Comparison of ENCODE assay signal across 8 cellular contexts in genomic region chr3:53045784-53046170, GRCh38. TPM values are rescaled to one million over a fixed set of nuclear protein-coding genes. Genes with fewer than 3 reads are reported as not detected.
DNase-seq lines count a peak whose midpoint lies in the region; ATAC-seq and TF ChIP-seq lines count a peak whose summit lies in the region.

Gene SFMBT1, minus strand, starts transcription at chr3:53046073. Its CDS starts 76,945 bp downstream, at chr3:52969128.

- H3K27me3 ChIP-seq in esophagus muscularis mucosa, result no peaks in the 10 kb centered on the region

- peaks cover 6 to 33% (median 27%) of the 10 kb centered on the region in 4 donors for H3K4me1 ChIP-seq in esophagus muscularis mucosa

- intact Hi-C loops in esophagus muscularis mucosa (cut with DNase I), result no loop called here

- peak within 1 kb of the TSS; percentile 92 to 97 (median 94) for H3K4me3 ChIP-seq in esophagus muscularis mucosa

- ATAC-seq in GM18498 (IDR thresholded peaks at IDR 0.05; ENCODE audit: unreplicated experiment), result peak; percentile 61
- ATAC-seq in HG02981 (IDR thresholded peaks at IDR 0.05; ENCODE audit: unreplicated experiment), result peak; percentile 49

- WGBS in esophagus muscularis mucosa, result 0% methylated on average over 12 of the region's 58 CpGs

- TF ChIP-seq CTCF in 22Rv1 (IDR thresholded peaks at IDR 0.05) (no peak), esophagus muscularis mucosa (IDR thresholded peaks at IDR 0.05) (no peak)

- TF ChIP-seq POLR2A in esophagus muscularis mucosa (IDR thresholded peaks at IDR 0.05; ENCODE audit: low read depth), result no peak

- peak within 1 kb of the TSS; percentile 80 for H3K27ac ChIP-seq in 22Rv1
- peak within 1 kb of the TSS; percentile 94 to 96 (median 94) for H3K27ac ChIP-seq in esophagus muscularis mucosa (replicated peaks in 1 of 4)

- H3K9me3 ChIP-seq in esophagus muscularis mucosa, result no peaks in the 10 kb centered on the region

- TF ChIP-seq EP300 in esophagus muscularis mucosa (IDR thresholded peaks at IDR 0.05), result no peak

- DNase-seq in NCI-H82 treated with DMSO at 0.1 percent for 48 hours (lab: John Stamatoyannopoulos, UW; ENCODE audit: unreplicated experiment) (peak; percentile 30), esophagus muscularis mucosa (ENCODE audit: extremely low spot score) (no peak), myocyte (ENCODE audit: low read depth) (peak; percentile 70)
- DNase-seq in activated T-cell treated with anti-CD3 and anti-CD28 coated beads, Interleukin-2, amount 50 U/mL, for 1 hour, result peak; percentile 83
- DNase-seq in stimulated activated CD8-positive, alpha-beta memory T cell treated with anti-CD3 and anti-CD28 coated beads, Interleukin-7, amount 100 ng/mL, for 4 hours (ENCODE audit: low read depth in 2 of 2), result peak; percentile 53 to 80

- H3K36me3 ChIP-seq in esophagus muscularis mucosa, result no peaks in the 10 kb centered on the region

RNA-seq across cellular contexts. Expression of gene SFMBT1, which starts in this region (rescaled TPM):
- 10 to 100 TPM; 15.4 to 27.6 (median 21.4) TPM for total RNA-seq in esophagus muscularis mucosa
- 4.8 and 8.1 TPM in 2 replicates for total RNA-seq in myocyte
- 4.7 TPM for polyA plus RNA-seq in myocyte (2012)
